ENCODE assay signal across 15 cellular contexts in the genomic region with DNA sequence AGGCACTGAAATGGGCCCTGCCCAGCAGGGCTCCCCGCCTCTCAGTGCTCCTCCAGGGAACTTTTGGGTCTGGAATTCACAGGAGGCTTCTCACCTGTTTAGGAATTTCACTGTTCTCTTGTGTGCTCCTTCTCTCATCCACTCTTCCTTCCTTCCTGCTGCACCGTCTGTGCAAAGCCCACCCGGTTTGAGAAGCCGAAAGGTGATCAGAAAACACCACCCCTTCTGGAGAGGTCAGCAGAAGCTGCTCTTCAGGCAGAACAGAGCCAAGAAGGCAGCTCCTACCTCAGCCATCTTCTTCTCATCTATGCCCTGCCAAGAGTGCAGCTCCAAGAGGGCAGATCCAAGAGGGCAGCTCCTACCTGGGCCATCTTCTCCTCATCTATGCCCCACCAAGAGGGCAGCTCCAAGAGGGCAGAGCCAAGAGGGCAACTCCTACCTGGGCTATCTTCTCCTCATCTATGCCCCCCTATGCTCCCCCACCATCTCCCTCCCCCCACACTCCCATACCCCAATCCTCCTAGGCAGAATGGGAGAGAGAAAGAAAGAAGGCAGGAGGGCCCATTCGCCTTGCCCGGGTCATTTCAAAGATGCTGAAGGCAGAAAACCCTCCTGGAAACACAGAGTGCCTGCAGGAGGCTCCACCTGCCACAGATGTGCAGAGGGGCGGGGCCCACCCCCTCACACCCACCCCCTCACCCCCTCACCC.
"Had no signal": no experiment of that assay in that cellular context is flagged by ENCODE, and none has a peak within 500 bp of the region (broad histone marks: within the 10 kb centered on the region; RNA-seq: fewer than 3 reads in every experiment).

No MANE protein-coding gene starts in this region.

- DNase-seq: activated CD4-positive, alpha-beta T cell treated with anti-CD3 and anti-CD28 coated beads, Interleukin-2, amount 50 U/mL, for 48 hours; activated effector memory CD4-positive, alpha-beta T cell treated with Interleukin-2 at 50 U/mL for 16 hours; activated naive CD4-positive, alpha-beta T cell treated with anti-CD3 and anti-CD28 coated beads, Interleukin-2, amount 10 ng/mL, durations not matched to agents 7 days and 5 days; activated naive CD8-positive, alpha-beta T cell treated with anti-CD3 and anti-CD28 coated beads, Interleukin-2, amount 50 U/mL, for 24 hours; activated T-cell treated with anti-CD3 and anti-CD28 coated beads, Interleukin-2, amount 50 U/mL, for 4 hours; effector CD8-positive, alpha-beta T cell; midbrain; right cardiac atrium; stimulated activated CD4-positive, alpha-beta T cell treated with anti-CD3 and anti-CD28 coated beads, Interleukin-2, amount 100 ng/mL, for 48 hours; stimulated activated naive CD8-positive, alpha-beta T cell treated with anti-CD3 and anti-CD28 coated beads, Interleukin-15, amount 100 ng/mL, for 72 hours; WERI-Rb-1 had no signal

- FAIRE-seq: endothelial cell of umbilical vein had no signal

- H3K36me3 ChIP-seq: WERI-Rb-1 had no signal

- H3K4me3 ChIP-seq: coronary artery, lung, skin epidermis had no signal

- ATAC-seq: activated naive CD8-positive, alpha-beta T cell treated with anti-CD3 and anti-CD28 coated beads, Interleukin-2, amount 50 U/mL, for 24 hours; activated T-cell treated with anti-CD3 and anti-CD28 coated beads, Interleukin-2, amount 50 U/mL, for 4 hours; right cardiac atrium; stimulated activated naive CD8-positive, alpha-beta T cell treated with anti-CD3 and anti-CD28 coated beads, Interleukin-15, amount 100 ng/mL, for 72 hours had no signal

- H3K27ac ChIP-seq: coronary artery, skin epidermis, WERI-Rb-1 had no signal
